ENCODE assay signal across 15 cellular contexts in genomic region chr16:81041696-81042095, GRCh38.
"Had no signal": no experiment of that assay in that cellular context is flagged by ENCODE, and none has a peak within 500 bp of the region (broad histone marks: within the 10 kb centered on the region; RNA-seq: fewer than 3 reads in every experiment).

No MANE protein-coding gene starts in this region.

- H3K9me3 Mint-ChIP-seq: nephron had no signal

- H3K4me3 Mint-ChIP-seq: nephron had no signal

- ATAC-seq: gastrocnemius medialis, heart right ventricle, left lobe of liver had no signal

- DNase-seq: effector memory CD4-positive, alpha-beta T cell; gastrocnemius medialis; heart right ventricle; hypothalamus; mammary epithelial cell; midbrain; nucleus accumbens; ovary; sigmoid colon; stimulated activated CD4-positive, alpha-beta T cell treated with anti-CD3 and anti-CD28 coated beads, Interleukin-12 subunit alpha, Interleukin-12 subunit beta, amount 100 ng/mL, for 4 hours; stimulated activated naive CD4-positive, alpha-beta T cell treated with Interleukin-2 at 50 U/mL for 16 hours; upper lobe of left lung; uterus had no signal

- H3K27ac Mint-ChIP-seq: nephron had no signal
